ENCODE assay signal across 8 cellular contexts in the genomic region with DNA sequence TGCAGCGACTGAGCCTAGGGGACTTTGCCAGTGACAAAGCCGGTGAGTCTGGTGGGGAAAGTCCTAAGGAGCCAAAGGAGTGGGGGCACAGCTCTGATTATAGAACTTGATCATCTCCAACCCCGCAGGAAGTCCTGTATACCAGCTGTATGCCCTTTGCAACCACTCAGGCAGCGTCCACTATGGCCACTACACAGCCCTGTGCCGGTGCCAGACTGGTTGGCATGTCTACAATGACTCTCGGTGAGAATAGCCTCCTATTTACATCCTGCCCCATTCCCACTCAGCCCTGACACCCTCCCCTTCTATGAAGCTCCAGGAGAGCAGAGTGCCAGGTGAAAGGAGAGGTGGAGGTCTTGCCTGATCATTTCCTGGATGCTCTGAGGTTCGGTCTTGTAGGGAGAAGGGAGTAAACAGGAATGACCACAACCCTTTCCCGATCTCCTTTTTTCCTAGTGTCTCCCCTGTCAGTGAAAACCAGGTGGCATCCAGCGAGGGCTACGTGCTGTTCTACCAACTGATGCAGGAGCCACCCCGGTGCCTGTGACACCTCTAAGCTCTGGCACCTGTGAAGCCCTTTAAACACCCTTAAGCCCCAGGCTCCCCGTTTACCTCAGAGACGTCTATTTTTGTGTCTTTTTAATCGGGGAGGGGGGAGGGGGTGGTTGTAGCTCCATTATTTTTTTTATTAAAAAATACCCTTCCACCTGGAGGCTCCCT. TPM values are rescaled to one million over a fixed set of nuclear protein-coding genes. Genes with fewer than 3 reads are reported as not detected.
DNase-seq lines count a peak whose midpoint lies in the region; ATAC-seq and TF ChIP-seq lines count a peak whose summit lies in the region.

No MANE protein-coding gene starts in this region.

- CTCF ChIA-PET in activated CD4-positive, alpha-beta T cell treated with anti-CD3 and anti-CD28 coated beads, Interleukin-2, amount 10 ng/mL, durations not matched to agents 7 days and 5 days (lab: Charles Lee): interaction anchor here (0.6 to 4.7 kb wide), 22 partner anchors 8 to 217 kb away, joined by 3 to 30 read pairs (median 5); a partner anchor contains a TSS

- TF ChIP-seq POLR2A in testis (IDR thresholded peaks at IDR 0.05): no peak

- WGBS in testis, 2 donors: 44 to 53% methylated on average over 14 of the region's 14 CpGs

- no peaks in the 10 kb centered on the region for H3K9me3 Mint-ChIP-seq in activated CD4-positive, alpha-beta T cell treated with anti-CD3 and anti-CD28 coated beads, Interleukin-2, amount 10 ng/mL, durations not matched to agents 7 days and 5 days

- intact Hi-C loops in ascending aorta (cut with DNase I): loop anchor here (10.0 kb wide), 1 partner anchor 120 kb away; a partner anchor contains a TSS
- intact Hi-C loops in left lung (cut with DNase I): no loop called here
- intact Hi-C loops in testis (cut with DNase I; ENCODE audit: low total_unique reads): no loop called here

- H3K36me3 ChIP-seq in ascending aorta: peaks cover 13 to 27% of the 10 kb centered on the region in 2 donors
- H3K36me3 ChIP-seq in left lung: peaks cover 0 to 52% of the 10 kb centered on the region in 2 donors
- no peaks in the 10 kb centered on the region for H3K36me3 ChIP-seq in testis (ENCODE audit: low read depth, missing control alignments)

- POLR2A ChIA-PET in activated CD4-positive, alpha-beta T cell treated with anti-CD3 and anti-CD28 coated beads, Interleukin-2, amount 10 ng/mL, durations not matched to agents 7 days and 5 days (lab: Charles Lee): no interaction called here

- no peak for DNase-seq in activated CD4-positive, alpha-beta T cell treated with anti-CD3 and anti-CD28 coated beads, Interleukin-2, amount 10 ng/mL, durations not matched to agents 7 days and 5 days
- DNase-seq in activated CD4-positive, alpha-beta T cell treated with anti-CD3 and anti-CD28 coated beads for 1 hour: no peak
- DNase-seq in ascending aorta (ENCODE audit: low spot score in 2 of 2) (no peak), left lung (peak in 1 of 2 donors; percentile 33), testis (no peak), iPS-NIHi11 (ENCODE audit: low spot score) (no peak), kidney tubule cell (ENCODE audit: low spot score) (no peak), AML-193 (lab: John Stamatoyannopoulos, UW) (no peak)

- H3K4me1 Mint-ChIP-seq in activated CD4-positive, alpha-beta T cell treated with anti-CD3 and anti-CD28 coated beads, Interleukin-2, amount 10 ng/mL, durations not matched to agents 7 days and 5 days: peaks cover 59% of the 10 kb centered on the region

- H3K27me3 Mint-ChIP-seq in activated CD4-positive, alpha-beta T cell treated with anti-CD3 and anti-CD28 coated beads, Interleukin-2, amount 10 ng/mL, durations not matched to agents 7 days and 5 days: no peaks in the 10 kb centered on the region

- H3K27ac ChIP-seq in ascending aorta: peak overlapping the region; percentile 69 to 90
- peak overlapping the region; percentile 88 to 96 for H3K27ac ChIP-seq in left lung
- peak overlapping the region; percentile 83 to 86 for H3K27ac ChIP-seq in testis

- TF ChIP-seq CTCF in ascending aorta (IDR thresholded peaks at IDR 0.05) (no peak), left lung (IDR thresholded peaks at IDR 0.05) (no peak), testis (IDR thresholded peaks at IDR 0.05) (no peak)

- H3K27ac Mint-ChIP-seq in activated CD4-positive, alpha-beta T cell treated with anti-CD3 and anti-CD28 coated beads, Interleukin-2, amount 10 ng/mL, durations not matched to agents 7 days and 5 days: peak overlapping the region; percentile 97

- peaks cover 27% of the 10 kb centered on the region for H3K36me3 Mint-ChIP-seq in activated CD4-positive, alpha-beta T cell treated with anti-CD3 and anti-CD28 coated beads, Interleukin-2, amount 10 ng/mL, durations not matched to agents 7 days and 5 days (ENCODE audit: low read depth)

- H3K4me3 ChIP-seq in ascending aorta (peak overlapping the region; percentile 62 to 86), left lung (peak overlapping the region in 1 of 2 donors; percentile 73), testis (peak overlapping the region; percentile 67 to 74)

- H3K27me3 ChIP-seq in ascending aorta: no peaks in the 10 kb centered on the region
- no peaks in the 10 kb centered on the region for H3K27me3 ChIP-seq in left lung
- H3K27me3 ChIP-seq in testis: no peaks in the 10 kb centered on the region

- H3K9me3 ChIP-seq in ascending aorta (no peaks in the 10 kb centered on the region), left lung (no peaks in the 10 kb centered on the region), testis (no peaks in the 10 kb centered on the region)

- ATAC-seq in left lung: no peak

- H3K4me1 ChIP-seq in ascending aorta (peaks cover 6 to 20% of the 10 kb centered on the region in 2 donors), left lung (peaks cover 7 to 42% of the 10 kb centered on the region in 2 donors), testis (peaks cover 19% of the 10 kb centered on the region)

- H3K4me3 Mint-ChIP-seq in activated CD4-positive, alpha-beta T cell treated with anti-CD3 and anti-CD28 coated beads, Interleukin-2, amount 10 ng/mL, durations not matched to agents 7 days and 5 days: peak overlapping the region; percentile 85

RNA-seq across cellular contexts. Expression of a gene that starts 1.2 kb away (rescaled TPM):
- total RNA-seq in activated CD4-positive, alpha-beta T cell treated with anti-CD3 and anti-CD28 coated beads, Interleukin-2, amount 10 ng/mL, durations not matched to agents 7 days and 5 days: 10 to 100 TPM; 33.6 to 40.7 TPM
- total RNA-seq in ascending aorta (4.8 TPM), left lung (10 to 100 TPM; 15.2 to 18.7 TPM), testis (10 to 100 TPM; 19.5 to 24.8 TPM)
- polyA plus RNA-seq in testis (ENCODE audit: insufficient read depth, low read depth, low replicate concordance): 20.5 TPM

RNA-seq across cellular contexts. Expression of a gene that starts 5.8 kb away (rescaled TPM):
- total RNA-seq in activated CD4-positive, alpha-beta T cell treated with anti-CD3 and anti-CD28 coated beads, Interleukin-2, amount 10 ng/mL, durations not matched to agents 7 days and 5 days: 10 to 100 TPM; 34.7 to 40.2 TPM
- total RNA-seq in ascending aorta (31.9 TPM), left lung (10 to 100 TPM; 24.1 to 25.8 TPM), testis (10 to 100 TPM; 49.5 to 51.2 TPM)
- 45.6 TPM for polyA plus RNA-seq in testis (ENCODE audit: insufficient read depth, low read depth, low replicate concordance)

RNA-seq across cellular contexts. Expression of a gene that starts 11.3 kb away (rescaled TPM):
- 100 to 1,000 TPM; 115 to 120 TPM for total RNA-seq in activated CD4-positive, alpha-beta T cell treated with anti-CD3 and anti-CD28 coated beads, Interleukin-2, amount 10 ng/mL, durations not matched to agents 7 days and 5 days
- 3.3 TPM for total RNA-seq in ascending aorta
- 10 to 100 TPM; 93.8 to 99.8 TPM for total RNA-seq in left lung
- total RNA-seq in testis: 10 to 100 TPM; 36.9 to 68.3 TPM
- polyA plus RNA-seq in testis (ENCODE audit: insufficient read depth, low read depth, low replicate concordance): 129 TPM

RNA-seq across cellular contexts. Expression of a gene that starts 12.2 kb away (rescaled TPM):
- 10 to 100 TPM; 43.1 to 48.6 TPM for total RNA-seq in activated CD4-positive, alpha-beta T cell treated with anti-CD3 and anti-CD28 coated beads, Interleukin-2, amount 10 ng/mL, durations not matched to agents 7 days and 5 days
- 26.9 TPM for total RNA-seq in ascending aorta
- total RNA-seq in left lung: 10 to 100 TPM; 35.3 to 35.8 TPM
- total RNA-seq in testis: 10 to 100 TPM; 46.3 to 62.2 TPM
- 56.2 TPM for polyA plus RNA-seq in testis (ENCODE audit: insufficient read depth, low read depth, low replicate concordance)

RNA-seq across cellular contexts. Expression of a gene that starts 32.6 kb away (rescaled TPM):
- total RNA-seq in activated CD4-positive, alpha-beta T cell treated with anti-CD3 and anti-CD28 coated beads, Interleukin-2, amount 10 ng/mL, durations not matched to agents 7 days and 5 days: 10 to 100 TPM; 39.8 to 43.1 TPM
- total RNA-seq in ascending aorta (27.8 TPM), left lung (10 to 100 TPM; 25.8 to 34.6 TPM), testis (10 to 100 TPM; 53.8 to 54.0 TPM)
- 92.7 TPM for polyA plus RNA-seq in testis (ENCODE audit: insufficient read depth, low read depth, low replicate concordance)
